In genomic region chr22:40818747-40819662, GRCh38 we compare ENCODE assay signal across 8 cellular contexts. TPM values are rescaled to one million over a fixed set of nuclear protein-coding genes. Genes with fewer than 3 reads are reported as not detected.
A peak's percentile ranks its signal among the peaks of the same experiment; 100 is the strongest.
DNase-seq lines count a peak whose midpoint lies in the region; ATAC-seq lines count a peak whose summit lies in the region.

Gene SLC25A17, minus strand, starts transcription at chr22:40819346. Its CDS starts 98 bp downstream, at chr22:40819248.

- H3K4me3 ChIP-seq in Jurkat, Clone E6-1 (ENCODE audit: low read length), result peak within 1 kb of the TSS; percentile 94
- H3K4me3 ChIP-seq in mucosa of stomach (ENCODE audit: low read length), result peak within 1 kb of the TSS; percentile 87

- ATAC-seq in GM21390 (IDR thresholded peaks at IDR 0.05; ENCODE audit: unreplicated experiment) (peak; percentile 79), esophagus mucosa (peak; percentile 97)

- H3K9ac ChIP-seq in mucosa of stomach (ENCODE audit: low read length), result peak within 1 kb of the TSS; percentile 89

- no peaks in the 10 kb centered on the region for H3K36me3 ChIP-seq in mucosa of stomach (ENCODE audit: control insufficient read depth, insufficient read depth, low read length)

- H3K4me1 ChIP-seq in mucosa of stomach (ENCODE audit: control insufficient read depth, insufficient read depth, low read length), result peaks cover 11% of the 10 kb centered on the region

- DNase-seq in COLO829 (ENCODE audit: low spot score) (peak; percentile 92), OCI-M1 (lab: John Stamatoyannopoulos, UW) (peak; percentile 93), activated T-cell treated with anti-CD3 and anti-CD28 coated beads for 48 hours (ENCODE audit: low read depth) (peak; percentile 84)
- peak; percentile 76 for DNase-seq in Jurkat, Clone E6-1 (ENCODE audit: low read depth, low spot score)
- DNase-seq in stimulated activated CD8-positive, alpha-beta memory T cell treated with anti-CD3 and anti-CD28 coated beads, Interleukin-4, amount 100 ng/mL, for 48 hours, result peak; percentile 91

- no peaks in the 10 kb centered on the region for H3K27me3 ChIP-seq in mucosa of stomach (ENCODE audit: control insufficient read depth, insufficient read depth, low read length)

- no peaks in the 10 kb centered on the region for H3K9me3 ChIP-seq in mucosa of stomach (ENCODE audit: control insufficient read depth, low read length)

RNA-seq across cellular contexts. Expression of gene SLC25A17, which starts in this region (rescaled TPM):
- 42.2 TPM for polyA plus RNA-seq in Jurkat, Clone E6-1 (2012; ENCODE audit: insufficient read depth, insufficient read length)
- total RNA-seq in esophagus mucosa, result 16.1 TPM

Comparison
In these comparisons a context has a peak if more than half of its experiments do, and no peak if none do; other contexts are left out.
1. Peak in every context shown above with its lines: DNase-seq, ATAC-seq and H3K4me3 ChIP-seq.